ENCODE assay signal across 29 cellular contexts in the genomic region with DNA sequence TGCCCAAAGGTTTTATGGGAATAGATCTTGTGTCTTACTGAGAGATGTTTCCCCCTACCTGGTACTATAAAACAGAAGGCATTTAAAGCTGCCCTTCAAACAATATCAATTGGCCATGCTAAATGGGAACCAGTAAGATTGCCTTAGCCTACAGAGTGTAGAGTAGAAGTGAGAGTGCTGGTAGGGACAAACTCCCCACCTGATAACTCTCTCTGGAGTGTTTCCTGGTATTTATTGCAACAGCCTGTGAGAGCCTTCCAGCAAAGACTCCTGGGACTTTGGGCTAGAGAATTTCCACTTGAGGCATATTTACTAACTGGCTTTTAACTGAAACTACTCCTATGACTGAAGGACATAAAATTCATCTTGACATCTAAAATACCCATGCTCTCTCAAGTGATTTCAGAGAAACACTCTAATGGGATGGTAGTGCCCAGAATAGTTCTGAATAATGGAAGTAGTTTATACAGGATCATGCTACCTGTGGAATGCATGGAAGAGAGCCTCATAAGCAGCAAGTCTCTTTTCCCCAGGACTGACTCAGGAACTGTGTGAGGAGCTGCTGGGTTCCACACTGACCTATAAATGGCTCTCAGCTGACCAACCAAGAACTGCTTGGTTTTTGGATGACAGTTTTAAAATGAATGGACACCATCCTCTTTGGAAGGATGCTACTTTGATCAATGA.
"Had no signal": no experiment of that assay in that cellular context is flagged by ENCODE, and none has a peak within 500 bp of the region (broad histone marks: within the 10 kb centered on the region; RNA-seq: fewer than 3 reads in every experiment).

No MANE protein-coding gene starts in this region.

- ATAC-seq: activated T-cell treated with anti-CD3 and anti-CD28 coated beads, Interleukin-2, amount 50 U/mL, for 72 hours; activated T-helper 17 cell treated with anti-CD3 and anti-CD28 coated beads, Interleukin-2, amount 50 U/mL, for 72 hours; Right ventricle myocardium inferior had no signal

- H3K4me3 ChIP-seq: ascending aorta, cardiac muscle cell, PC-9, SJCRH30, SK-N-MC had no signal

- H3K27ac ChIP-seq: ascending aorta, cardiac muscle cell, PC-9, RWPE1, SJCRH30, SK-N-MC, WERI-Rb-1 had no signal

- H2AFZ ChIP-seq: PC-9 had no signal

- H3K9me3 ChIP-seq: ascending aorta, SJCRH30 had no signal

- H3K4me1 ChIP-seq: ascending aorta, SJCRH30 had no signal

- H3K4me2 ChIP-seq: PC-9 had no signal

- H3K36me3 ChIP-seq: ascending aorta, cardiac muscle cell, SJCRH30, WERI-Rb-1 had no signal

- H3K27me3 ChIP-seq: ascending aorta, cardiac muscle cell, SJCRH30 had no signal

- DNase-seq: activated CD4-positive, alpha-beta memory T cell treated with anti-CD3 and anti-CD28 coated beads, Interleukin-2, amount 10 ng/mL, durations not matched to agents 7 days and 5 days; activated CD4-positive, alpha-beta T cell treated with anti-CD3 and anti-CD28 coated beads for 1 hour; activated CD4-positive, alpha-beta T cell treated with anti-CD3 and anti-CD28 coated beads for 48 hours; activated CD4-positive, CD25-positive, alpha-beta regulatory T cell; activated CD8-positive, alpha-beta memory T cell treated with anti-CD3 and anti-CD28 coated beads for 24 hours; activated gamma-delta T cell; activated naive CD4-positive, alpha-beta T cell treated with Interleukin-2 at 50 U/mL for 16 hours; activated naive CD8-positive, alpha-beta T cell treated with anti-CD3 and anti-CD28 coated beads, Interleukin-2, amount 10 ng/mL, durations not matched to agents 7 days and 5 days; activated T-cell treated with anti-CD3 and anti-CD28 coated beads, Interleukin-2, amount 50 U/mL, for 1 hour; activated T-cell treated with anti-CD3 and anti-CD28 coated beads, Interleukin-2, amount 50 U/mL, for 72 hours; amygdala; NCI-H1048; NCI-H1436 treated with DMSO at 0.1 percent for 48 hours; NCI-H1694 treated with DMSO at 0.1 percent for 48 hours; NCI-H2029 treated with DMSO at 0.1 percent for 48 hours; NCI-H2107; NCI-H345; NCI-H524 treated with DMSO at 0.1 percent for 48 hours; NK-92 treated with Interleukin-12 subunit alpha and Interleukin-12 subunit beta, amount 100 ng/mL, for 24 hours; PC-9; SJCRH30; T1000; WERI-Rb-1 had no signal
